11 cellular contexts compared by ENCODE assay signal in genomic region chr5:81768960-81769452, GRCh38. TPM values are rescaled to one million over a fixed set of nuclear protein-coding genes. Genes with fewer than 3 reads are reported as not detected.
DNase-seq lines count a peak whose midpoint lies in the region; ATAC-seq, FAIRE-seq and TF ChIP-seq lines count a peak whose summit lies in the region.
"Had no signal": no experiment of that assay in that cellular context is flagged by ENCODE, and none has a peak within 500 bp of the region (broad histone marks: within the 10 kb centered on the region; RNA-seq: fewer than 3 reads in every experiment).

No MANE protein-coding gene starts in this region.

- H3K14ac ChIP-seq in mesenchymal stem cell (ENCODE audit: low read length in 2 of 2): no peak overlapping the region

- peak overlapping the region; percentile 39 for H4K8ac ChIP-seq in mesenchymal stem cell (ENCODE audit: low read length)

- in situ Hi-C loops in brain microvascular endothelial cell (cut with HindIII; ENCODE audit: low pct_ligation_motif_present, low sequenced_read_pairs): no loop called here

- H3K9ac ChIP-seq in mesenchymal stem cell (ENCODE audit: low read length): peak overlapping the region; percentile 81

- WGBS in mesenchymal stem cell: 13% methylated on average over 2 of the region's 2 CpGs

- H3K27ac ChIP-seq in brain microvascular endothelial cell (peak overlapping the region; percentile 90), mesenchymal stem cell (ENCODE audit: low read length, poor library complexity, severe bottlenecking) (peak overlapping the region; percentile 83)

- no peak overlapping the region for H2AK5ac ChIP-seq in mesenchymal stem cell (ENCODE audit: low read length, severe bottlenecking)

- peak; percentile 56 for DNase-seq in COLO829 (ENCODE audit: low spot score)
- DNase-seq in HTR-8/SVneo (ENCODE audit: insufficient read length, low spot score): peak; percentile 56
- peak; percentile 87 for DNase-seq in brain microvascular endothelial cell
- DNase-seq in mesenchymal stem cell: peak; percentile 97
- DNase-seq in left cardiac atrium: no peak
- DNase-seq in NK-92 treated with Interleukin-12 subunit alpha and Interleukin-12 subunit beta, amount 100 ng/mL, for 24 hours (lab: John Stamatoyannopoulos, UW): no peak
- DNase-seq: activated T-cell treated with anti-CD3 and anti-CD28 coated beads, Interleukin-2, amount 50 U/mL, for 72 hours; DMS79; NCI-H774 had no signal

- no peak overlapping the region for H2BK120ac ChIP-seq in mesenchymal stem cell (ENCODE audit: low read depth, low read length)

- H3K4ac ChIP-seq in mesenchymal stem cell (ENCODE audit: low read depth in 1 of 2, low read length in 2 of 2): no peak overlapping the region

- H3K27me3 ChIP-seq in brain microvascular endothelial cell (replicated peaks) (no peaks in the 10 kb centered on the region), mesenchymal stem cell (ENCODE audit: control insufficient read depth in 1 of 2, insufficient read depth in 1 of 2, low read length in 2 of 2) (no peaks in the 10 kb centered on the region)

- H4K91ac ChIP-seq in mesenchymal stem cell (ENCODE audit: low read length): no peak overlapping the region

- no peak overlapping the region for H2AFZ ChIP-seq in mesenchymal stem cell (ENCODE audit: low read depth, low read length)

- H3K4me3 ChIP-seq in brain microvascular endothelial cell (ENCODE audit: low read depth, low read length) (no peak overlapping the region), mesenchymal stem cell (ENCODE audit: insufficient read depth in 1 of 2, low read depth in 1 of 2, low read length in 2 of 2) (no peak overlapping the region)

- no peak overlapping the region for H2BK15ac ChIP-seq in mesenchymal stem cell (ENCODE audit: low read depth, poor library complexity, severe bottlenecking)

- H3K4me2 ChIP-seq in mesenchymal stem cell (ENCODE audit: low read length, poor library complexity, severe bottlenecking): no peak overlapping the region

- no peaks in the 10 kb centered on the region for H3K36me3 ChIP-seq in brain microvascular endothelial cell (replicated peaks)
- no peaks in the 10 kb centered on the region for H3K36me3 ChIP-seq in mesenchymal stem cell (ENCODE audit: control insufficient read depth in 1 of 2, insufficient read depth in 2 of 2, low read depth in 1 of 2, low read length in 2 of 2)

- peak overlapping the region in 1 of 2 experiments; percentile 59 for H2BK12ac ChIP-seq in mesenchymal stem cell (ENCODE audit: low read length in 2 of 2)

- TF ChIP-seq POLR2A in GM18505 (IDR thresholded peaks at IDR 0.05; ENCODE audit: borderline replicate concordance, extremely low read depth, insufficient read depth, insufficient read length): no peak

- ATAC-seq in left cardiac atrium: no peak
- ATAC-seq in GM18505 (IDR thresholded peaks at IDR 0.05; ENCODE audit: unreplicated experiment): no peak
- ATAC-seq in GM18498 (IDR thresholded peaks at IDR 0.05; ENCODE audit: unreplicated experiment): no peak

- no peaks in the 10 kb centered on the region for H3K9me3 ChIP-seq in mesenchymal stem cell (ENCODE audit: control insufficient read depth, low read length)

- H3K79me1 ChIP-seq in mesenchymal stem cell (replicated peaks; ENCODE audit: low read length, poor library complexity, severe bottlenecking): no peaks in the 10 kb centered on the region

- intact Hi-C loops in left cardiac atrium (cut with DNase I): no loop called here

- H3K4me1 ChIP-seq in mesenchymal stem cell (ENCODE audit: control insufficient read depth, insufficient read depth, low read depth, low read length): peaks cover 2% of the 10 kb centered on the region

- FAIRE-seq in HTR-8/SVneo (lab: Jason Lieb, UNC): peak; percentile 65

- H2BK5ac ChIP-seq in mesenchymal stem cell (ENCODE audit: low read depth, low read length, poor library complexity, severe bottlenecking): no peak overlapping the region

- peak overlapping the region; percentile 53 to 55 for H3K18ac ChIP-seq in mesenchymal stem cell (ENCODE audit: low read depth in 1 of 2, low read length in 2 of 2)

- H3K23ac ChIP-seq in mesenchymal stem cell (ENCODE audit: low read length in 2 of 2): no peak overlapping the region

- no peak for TF ChIP-seq CTCF in brain microvascular endothelial cell (IDR thresholded peaks at IDR 0.05; ENCODE audit: low read depth, low read length, missing control alignments)

RNA-seq across cellular contexts. Expression of gene SSBP2, which starts 18.1 kb away (rescaled TPM):
- polyA plus RNA-seq in mesenchymal stem cell (2013, experiment 1 of 2): 18.3 TPM
- polyA plus RNA-seq in mesenchymal stem cell (2013, experiment 2 of 2): 17.5 TPM
- total RNA-seq in left cardiac atrium: 10 to 100 TPM; 37.7 to 46.9 TPM

Comparison
In these comparisons a context has a peak if more than half of its experiments do, and no peak if none do; other contexts are left out.
1. DNase-seq: peak in COLO829 (single experiment), HTR-8/SVneo (single experiment), brain microvascular endothelial cell (single experiment) and mesenchymal stem cell (single experiment); none in left cardiac atrium (single experiment) and NK-92 treated with Interleukin-12 subunit alpha and Interleukin-12 subunit beta, amount 100 ng/mL, for 24 hours (single experiment).